ENCODE assay signal across 30 cellular contexts in genomic region chrY:19146296-19146695, GRCh38.
"Had no signal": no experiment of that assay in that cellular context is flagged by ENCODE, and none has a peak within 500 bp of the region (broad histone marks: within the 10 kb centered on the region; RNA-seq: fewer than 3 reads in every experiment).

No MANE protein-coding gene starts in this region.

- ATAC-seq: activated T-cell treated with anti-CD3 and anti-CD28 coated beads, Interleukin-2, amount 50 U/mL, for 4 hours; activated T-helper 17 cell treated with anti-CD3 and anti-CD28 coated beads, Interleukin-2, amount 50 U/mL, for 72 hours; esophagus mucosa; T-helper 17 cell had no signal

- H3K4me1 Mint-ChIP-seq: activated CD4-positive, alpha-beta memory T cell treated with anti-CD3 and anti-CD28 coated beads, Interleukin-2, amount 10 ng/mL, durations not matched to agents 7 days and 5 days; activated CD4-positive, alpha-beta T cell treated with anti-CD3 and anti-CD28 coated beads, Interleukin-2, amount 10 ng/mL, durations not matched to agents 7 days and 5 days; activated T-helper 17 cell treated with anti-CD3 and anti-CD28 coated beads, Interleukin-2, amount 50 U/mL, for 72 hours; central memory CD8-positive, alpha-beta T cell; endodermal cell; T-helper 17 cell had no signal

- FAIRE-seq: astrocyte, bronchial epithelial cell, frontal cortex had no signal

- DNase-seq: activated CD4-positive, alpha-beta memory T cell treated with anti-CD3 and anti-CD28 coated beads, Interleukin-2, amount 10 ng/mL, durations not matched to agents 7 days and 5 days; activated CD4-positive, alpha-beta T cell treated with anti-CD3 and anti-CD28 coated beads for 1 hour; activated CD4-positive, alpha-beta T cell treated with anti-CD3 and anti-CD28 coated beads for 4 hours; activated CD4-positive, alpha-beta T cell treated with anti-CD3 and anti-CD28 coated beads, Interleukin-2, amount 10 ng/mL, durations not matched to agents 7 days and 5 days; activated CD4-positive, alpha-beta T cell treated with anti-CD3 and anti-CD28 coated beads, Interleukin-2, amount 50 U/mL, for 4 hours; activated effector memory CD4-positive, alpha-beta T cell treated with Interleukin-2 at 50 U/mL for 16 hours; activated gamma-delta T cell treated with Interleukin-2 at 50 U/mL for 16 hours; activated naive CD4-positive, alpha-beta T cell treated with anti-CD3 and anti-CD28 coated beads, Interleukin-2, amount 50 U/mL, for 16 hours; activated naive CD4-positive, alpha-beta T cell treated with Interleukin-2 at 50 U/mL for 16 hours; activated T-cell treated with anti-CD3 and anti-CD28 coated beads, Interleukin-2, amount 50 U/mL, for 4 hours; amniotic stem cell; anterior cingulate cortex; brain microvascular endothelial cell; dorsolateral prefrontal cortex; effector memory CD4-positive, alpha-beta T cell; endodermal cell; foreskin fibroblast; T-helper 1 cell; T-helper 17 cell; T1000 had no signal

- H3K27ac Mint-ChIP-seq: activated CD4-positive, alpha-beta memory T cell treated with anti-CD3 and anti-CD28 coated beads, Interleukin-2, amount 10 ng/mL, durations not matched to agents 7 days and 5 days; activated CD4-positive, alpha-beta T cell treated with anti-CD3 and anti-CD28 coated beads, Interleukin-2, amount 10 ng/mL, durations not matched to agents 7 days and 5 days; activated naive CD8-positive, alpha-beta T cell; activated T-helper 17 cell treated with anti-CD3 and anti-CD28 coated beads, Interleukin-2, amount 50 U/mL, for 72 hours; dendritic cell treated with granulocyte-macrophage colony-stimulating factor and Interleukin-4, amounts not matched to agents 40 ng/mL and 50 ng/mL, for 4 days; endodermal cell; T-helper 17 cell; T-helper 2 cell treated with Interferon-gamma antibody and Interleukin-4, amounts not matched to agents 5 μg/mL and 100 μg/mL, for 36 hours had no signal

- H3K27ac ChIP-seq: brain microvascular endothelial cell, coronary artery, dorsolateral prefrontal cortex had no signal

- H3K4me3 Mint-ChIP-seq: activated CD4-positive, alpha-beta memory T cell treated with anti-CD3 and anti-CD28 coated beads, Interleukin-2, amount 10 ng/mL, durations not matched to agents 7 days and 5 days; activated CD4-positive, alpha-beta T cell treated with anti-CD3 and anti-CD28 coated beads, Interleukin-2, amount 10 ng/mL, durations not matched to agents 7 days and 5 days; activated naive CD8-positive, alpha-beta T cell; activated T-cell treated with anti-CD3 and anti-CD28 coated beads, Interleukin-2, amount 50 U/mL, for 4 hours; activated T-helper 17 cell treated with anti-CD3 and anti-CD28 coated beads, Interleukin-2, amount 50 U/mL, for 72 hours; central memory CD8-positive, alpha-beta T cell; dendritic cell treated with granulocyte-macrophage colony-stimulating factor and Interleukin-4, amounts not matched to agents 40 ng/mL and 50 ng/mL, for 4 days; endodermal cell; T-helper 17 cell; T-helper 2 cell treated with Interferon-gamma antibody and Interleukin-4, amounts not matched to agents 5 μg/mL and 100 μg/mL, for 36 hours had no signal

- H3K36me3 ChIP-seq: brain microvascular endothelial cell had no signal

- H3K27me3 Mint-ChIP-seq: activated CD4-positive, alpha-beta memory T cell treated with anti-CD3 and anti-CD28 coated beads, Interleukin-2, amount 10 ng/mL, durations not matched to agents 7 days and 5 days; activated CD4-positive, alpha-beta T cell treated with anti-CD3 and anti-CD28 coated beads, Interleukin-2, amount 10 ng/mL, durations not matched to agents 7 days and 5 days; activated naive CD8-positive, alpha-beta T cell; activated T-helper 17 cell treated with anti-CD3 and anti-CD28 coated beads, Interleukin-2, amount 50 U/mL, for 72 hours; central memory CD8-positive, alpha-beta T cell; dendritic cell treated with granulocyte-macrophage colony-stimulating factor and Interleukin-4, amounts not matched to agents 40 ng/mL and 50 ng/mL, for 4 days; T-helper 17 cell had no signal

- H3K36me3 Mint-ChIP-seq: activated naive CD8-positive, alpha-beta T cell had no signal

- H3K4me3 ChIP-seq: coronary artery, dorsolateral prefrontal cortex had no signal

- H3K27me3 ChIP-seq: brain microvascular endothelial cell, dorsolateral prefrontal cortex had no signal

- H3K9me3 Mint-ChIP-seq: activated CD4-positive, alpha-beta memory T cell treated with anti-CD3 and anti-CD28 coated beads, Interleukin-2, amount 10 ng/mL, durations not matched to agents 7 days and 5 days; activated CD4-positive, alpha-beta T cell treated with anti-CD3 and anti-CD28 coated beads, Interleukin-2, amount 10 ng/mL, durations not matched to agents 7 days and 5 days; activated T-cell treated with anti-CD3 and anti-CD28 coated beads, Interleukin-2, amount 50 U/mL, for 4 hours; activated T-helper 17 cell treated with anti-CD3 and anti-CD28 coated beads, Interleukin-2, amount 50 U/mL, for 72 hours; dendritic cell treated with granulocyte-macrophage colony-stimulating factor and Interleukin-4, amounts not matched to agents 40 ng/mL and 50 ng/mL, for 4 days; endodermal cell; T-helper 2 cell treated with Interferon-gamma antibody and Interleukin-4, amounts not matched to agents 5 μg/mL and 100 μg/mL, for 36 hours had no signal
